8 cellular contexts compared by ENCODE assay signal in genomic region chr18:54222922-54223567, GRCh38. TPM values are rescaled to one million over a fixed set of nuclear protein-coding genes. Genes with fewer than 3 reads are reported as not detected.
DNase-seq lines count a peak whose midpoint lies in the region; ATAC-seq, FAIRE-seq and TF ChIP-seq lines count a peak whose summit lies in the region.

No MANE protein-coding gene starts in this region.

- H3K4me1 ChIP-seq in Panc1 (ENCODE audit: control insufficient read depth, insufficient read depth, low read length): peaks cover 8% of the 10 kb centered on the region; the same call in 1 of the 2 replicates
- no peaks in the 10 kb centered on the region; a peak in 3 of 5 replicates for H3K4me1 ChIP-seq in K562 (replicated peaks in 1 of 2; ENCODE audit: control insufficient read depth in 2 of 2, insufficient read depth in 2 of 2, low read length in 2 of 2)
- peaks cover 49% of the 10 kb centered on the region for H3K4me1 ChIP-seq in mononuclear cell (ENCODE audit: insufficient read depth, low read length)
- H3K4me1 ChIP-seq in upper lobe of left lung: peaks cover 20 to 47% (median 25%) of the 10 kb centered on the region in 4 donors

- POLR2A ChIA-PET in AG04450 (lab: Yijun Ruan, JAX): interaction anchor here (1.0 kb wide), 1 partner anchor 47 kb away, joined by 4 read pairs; the partner anchor contains the start of gene POLI
- POLR2A ChIA-PET in Panc1 (lab: Charles Lee): no interaction called here
- POLR2A ChIA-PET in K562 (lab: Yijun Ruan, JAX): interaction anchor here (0.8 to 1.6 kb wide), 5 partner anchors 11 to 135 kb away, joined by 3 to 5 read pairs (median 3); partner anchors contain the start of genes C18orf54 and STARD6

- no peak for TF ChIP-seq RAD21 in K562 (CRISPR knock-in tag; conservative IDR thresholded peaks at IDR 0.05 in 1 of 2, IDR thresholded peaks at IDR 0.05 in 1 of 2)

- intact Hi-C loops in Panc1 (cut with micrococcal nuclease; ENCODE audit: unreplicated experiment): no loop called here
- intact Hi-C loops in K562 (cut with micrococcal nuclease): no loop called here

- no peaks in the 10 kb centered on the region for H3K27me3 ChIP-seq in AG04450 (ENCODE audit: control insufficient read depth, insufficient read depth, low read length)
- no peaks in the 10 kb centered on the region for H3K27me3 ChIP-seq in Panc1 (ENCODE audit: control insufficient read depth, insufficient read depth, low read length)
- H3K27me3 ChIP-seq in K562 (ENCODE audit: control insufficient read depth in 2 of 2, insufficient read depth in 2 of 2, low read length in 2 of 2): no peaks in the 10 kb centered on the region
- no peaks in the 10 kb centered on the region for H3K27me3 ChIP-seq in mononuclear cell (ENCODE audit: insufficient read depth, low read length)
- H3K27me3 ChIP-seq in upper lobe of left lung: no peaks in the 10 kb centered on the region

- peak overlapping the region; percentile 85 for H3K4me3 ChIP-seq in AG04450 (ENCODE audit: low read depth, low read length)
- H3K4me3 ChIP-seq in Panc1 (ENCODE audit: low read depth in 2 of 2, low read length in 2 of 2): peak overlapping the region; percentile 56 to 68
- peak overlapping the region; percentile 52; the same call in 1 of the 2 replicates for H3K4me3 ChIP-seq in K562
- H3K4me3 ChIP-seq in mononuclear cell (ENCODE audit: low read length): peak overlapping the region; percentile 41
- H3K4me3 ChIP-seq in upper lobe of left lung: peak overlapping the region in 3 of 4 donors; percentile 73 to 86 (median 85)

- TF ChIP-seq EP300 in K562 (IDR thresholded peaks at IDR 0.05; ENCODE audit: low read length): no peak
- TF ChIP-seq EP300 in upper lobe of left lung (IDR thresholded peaks at IDR 0.05): no peak

- H3K27ac ChIP-seq in AG04450 (ENCODE audit: low read depth, low read length) (no peak overlapping the region), Panc1 (ENCODE audit: low read length) (peak overlapping the region; percentile 44; the same call in 1 of the 2 replicates), K562 (ENCODE audit: extremely low read depth, low read depth, low read length) (no peak overlapping the region), upper lobe of left lung (peak overlapping the region in 2 of 4 donors; percentile 75 to 90)

- BruUV-seq in Panc1 (replicated peaks; lab: Mats Ljungman, UMichigan) (TSS peak; percentile 82), K562 (replicated peaks; lab: Mats Ljungman, UMichigan) (TSS peak; percentile 57)

- peak overlapping the region; percentile 87 for H3K4me2 ChIP-seq in K562 (ENCODE audit: insufficient read depth, low read length)

- peak; percentile 78 for FAIRE-seq in K562 (lab: Jason Lieb, UNC)

- CTCF ChIA-PET in AG04450 (lab: Charles Lee) (interaction anchor here (0.5 to 0.8 kb wide), 2 partner anchors 96 to 108 kb away, joined by 4 read pairs; no protein-coding TSS in a partner anchor), Panc1 (lab: Charles Lee) (interaction anchor here (1.3 kb wide), 1 partner anchor 169 kb away, joined by 3 read pairs; no protein-coding TSS in a partner anchor), K562 (lab: Yijun Ruan, JAX; ENCODE audit: low intra/inter-chr PET ratio) (interaction anchor here (0.7 kb wide), 1 partner anchor 104 kb away, joined by 3 read pairs; no protein-coding TSS in a partner anchor)

- H4K20me1 ChIP-seq in K562 (replicated peaks; ENCODE audit: control insufficient read depth, insufficient read depth, low read length): no peaks in the 10 kb centered on the region

- H3K9ac ChIP-seq in K562 (ENCODE audit: insufficient read depth in 1 of 2, low read depth in 2 of 2, low read length in 2 of 2): peak overlapping the region in 1 of 2 experiments; percentile 33; a peak in 2 of 4 replicates

- DNase-seq in AG04450 (ENCODE audit: low read depth, low spot score) (no peak), Panc1 (ENCODE audit: low read depth, low spot score) (no peak), K562 (ENCODE audit: extremely low read depth in 1 of 4, low spot score in 3 of 4) (no peak), upper lobe of left lung (no peak), NCI-H446 treated with DMSO at 0.1 percent for 48 hours (lab: John Stamatoyannopoulos, UW) (no peak)

- WGBS in K562 (ENCODE audit: insufficient coverage, low coverage, missing lambda C conversion rate): 5% methylated on average over 5 of the region's 5 CpGs
- 15 to 19% methylated on average over 5 of the region's 5 CpGs for WGBS in upper lobe of left lung, 2 donors

- TF ChIP-seq CTCF in AG04450 (IDR thresholded peaks at IDR 0.05; ENCODE audit: low read depth, low read length): no peak
- TF ChIP-seq CTCF in Panc1 (IDR thresholded peaks at IDR 0.05): peak; percentile 38; the same call in 1 of the 2 replicates
- no peak for TF ChIP-seq CTCF in K562 (IDR thresholded peaks at IDR 0.05 in 2 of 3, conservative IDR thresholded peaks at IDR 0.05 in 1 of 3; ENCODE audit: insufficient read depth in 2 of 3, low read depth in 1 of 3, low read length in 3 of 3)
- peak in 2 of 6 experiments; percentile 15 to 24 for TF ChIP-seq CTCF in upper lobe of left lung (IDR thresholded peaks at IDR 0.05)

- ATAC-seq in GM18520 (IDR thresholded peaks at IDR 0.05; ENCODE audit: unreplicated experiment) (peak; percentile 41), HG03039 (IDR thresholded peaks at IDR 0.05; ENCODE audit: unreplicated experiment) (peak; percentile 20), Panc1 (no peak), K562 (no peak), upper lobe of left lung (ENCODE audit: low FRiP score in 2 of 2) (no peak)

- no peaks in the 10 kb centered on the region for H3K9me3 ChIP-seq in AG04450 (ENCODE audit: control insufficient read depth, insufficient read depth, low read length)
- H3K9me3 ChIP-seq in Panc1 (ENCODE audit: control insufficient read depth, insufficient read depth, low read depth, low read length): no peaks in the 10 kb centered on the region
- H3K9me3 ChIP-seq in K562 (replicated peaks; ENCODE audit: control insufficient read depth, insufficient read depth, low read depth, low read length): no peaks in the 10 kb centered on the region
- no peaks in the 10 kb centered on the region for H3K9me3 ChIP-seq in mononuclear cell (ENCODE audit: low read depth, low read length)
- H3K9me3 ChIP-seq in upper lobe of left lung: no peaks in the 10 kb centered on the region

- H3K36me3 ChIP-seq in Panc1 (ENCODE audit: control insufficient read depth, insufficient read depth, low read length): no peaks in the 10 kb centered on the region; the same call in 1 of the 2 replicates
- H3K36me3 ChIP-seq in K562 (ENCODE audit: control insufficient read depth, insufficient read depth, low read length): no peaks in the 10 kb centered on the region
- no peaks in the 10 kb centered on the region for H3K36me3 ChIP-seq in upper lobe of left lung

- peaks cover 55% of the 10 kb centered on the region for H3K79me2 ChIP-seq in K562 (ENCODE audit: control insufficient read depth, insufficient read depth, low read length)

- H3K9me1 ChIP-seq in K562 (ENCODE audit: control insufficient read depth, insufficient read depth, low read length): no peaks in the 10 kb centered on the region

- TF ChIP-seq POLR2A in K562 (conservative IDR thresholded peaks at IDR 0.05) (no peak), upper lobe of left lung (IDR thresholded peaks at IDR 0.05) (no peak)

- no peak overlapping the region for H2AFZ ChIP-seq in K562 (ENCODE audit: low read depth, low read length)

- in situ Hi-C loops in Panc1 (cut with HindIII; ENCODE audit: low pct_unique_long_range_greater_than_20kb, low sequenced_read_pairs) (no loop called here), K562 (cut with MboI) (no loop called here)

RNA-seq across cellular contexts. Expression of gene MBD2, which starts 1.4 kb away (rescaled TPM):
- polyA plus RNA-seq in AG04450 (2011; rRNA removed) (30.6 and 31.8 TPM in 2 replicates), K562 (2011; rRNA removed) (23.9 and 31.0 TPM in 2 replicates), K562 (2014; fragmentation: Illumina TruSeq; extraction: Trizol) (16.2 and 21.7 TPM in 2 replicates), K562 (2014; fragmentation: Nextera tagmentation; extraction: Ambion mirVana) (1 to 10 TPM; 4.4 to 5.0 TPM), K562 (2014; rRNA removed) (10.3 and 13.7 TPM in 2 replicates)
- polyA minus RNA-seq in AG04450 (2011; rRNA and poly(A)+ RNA removed): 30.6 and 50.8 TPM in 2 replicates
- total RNA-seq in Panc1 (2021; ENCODE audit: unreplicated experiment) (53.3 TPM), K562 (2014; rRNA removed) (9.1 and 10.5 TPM in 2 replicates), K562 (2014; rRNA removed; fragmentation: Illumina TruSeq; extraction: Trizol) (30.0 and 30.8 TPM in 2 replicates), K562 (2015; rRNA removed; fragmentation: Illumina TruSeq; extraction: Trizol) (13.4 and 13.9 TPM in 2 replicates), K562 (2021) (38.6 and 40.2 TPM in 2 replicates), mononuclear cell (51.3 TPM), upper lobe of left lung (100 to 1,000 TPM in 1 of 6 donors, 10 to 100 TPM in 5; 28.7 to 106 (median 52.8) TPM)
- 63.0 TPM for polyA plus RNA-seq in Panc1 (2012; ENCODE audit: insufficient read length)
- total RNA-seq in K562 (2011; cell fraction: chromatin; rRNA removed; ENCODE audit: low replicate concordance): 7.9 and 16.1 TPM in 2 replicates
- total RNA-seq in K562 (2011; cell fraction: nucleolus; rRNA removed): 5.3 and 5.5 TPM in 2 replicates
- 12.7 and 25.0 TPM in 2 replicates for total RNA-seq in K562 (2011; cell fraction: nucleoplasm; rRNA removed)
- polyA plus RNA-seq in K562 (2011; cell fraction: cytosol; rRNA removed): 2.9 and 5.7 TPM in 2 replicates
- polyA plus RNA-seq in K562 (2011; cell fraction: nucleus; rRNA removed): 18.0 and 18.7 TPM in 2 replicates
- polyA plus RNA-seq in K562 (2012): 10.8 and 18.3 TPM in 2 replicates
- polyA minus RNA-seq in K562 (2011; rRNA and poly(A)+ RNA removed): 11.1 and 17.0 TPM in 2 replicates
- 23.2 and 32.7 TPM in 2 replicates for polyA minus RNA-seq in K562 (2011; cell fraction: cytosol; rRNA and poly(A)+ RNA removed)
- polyA minus RNA-seq in K562 (2011; cell fraction: nucleus; rRNA and poly(A)+ RNA removed): 3.5 and 6.3 TPM in 2 replicates

RNA-seq across cellular contexts. Expression of gene POLI, which starts 46.3 kb away (rescaled TPM):
- 15.4 and 24.6 TPM in 2 replicates for polyA plus RNA-seq in AG04450 (2011; rRNA removed)
- polyA minus RNA-seq in AG04450 (2011; rRNA and poly(A)+ RNA removed): 13.8 and 26.4 TPM in 2 replicates
- total RNA-seq in Panc1 (2021; ENCODE audit: unreplicated experiment): 17.0 TPM
- 6.9 TPM for polyA plus RNA-seq in Panc1 (2012; ENCODE audit: insufficient read length)
- 12.9 and 30.6 TPM in 2 replicates for total RNA-seq in K562 (2011; cell fraction: chromatin; rRNA removed; ENCODE audit: low replicate concordance)
- total RNA-seq in K562 (2011; cell fraction: nucleolus; rRNA removed): 9.0 and 10.1 TPM in 2 replicates
- 19.3 and 24.8 TPM in 2 replicates for total RNA-seq in K562 (2011; cell fraction: nucleoplasm; rRNA removed)
- total RNA-seq in K562 (2014; rRNA removed): 4.4 and 6.0 TPM in 2 replicates
- 6.6 and 8.4 TPM in 2 replicates for total RNA-seq in K562 (2014; rRNA removed; fragmentation: Illumina TruSeq; extraction: Trizol)
- 5.1 and 7.2 TPM in 2 replicates for total RNA-seq in K562 (2015; rRNA removed; fragmentation: Illumina TruSeq; extraction: Trizol)
- total RNA-seq in K562 (2021): 6.5 and 7.0 TPM in 2 replicates
- 13.1 and 13.2 TPM in 2 replicates for polyA plus RNA-seq in K562 (2011; rRNA removed)
- 1.5 and 3.1 TPM in 2 replicates for polyA plus RNA-seq in K562 (2011; cell fraction: cytosol; rRNA removed)
- 17.6 and 21.5 TPM in 2 replicates for polyA plus RNA-seq in K562 (2011; cell fraction: nucleus; rRNA removed)
- polyA plus RNA-seq in K562 (2012): 3.4 and 7.9 TPM in 2 replicates
- polyA plus RNA-seq in K562 (2014; fragmentation: Illumina TruSeq; extraction: Trizol): 5.8 and 6.0 TPM in 2 replicates
- polyA plus RNA-seq in K562 (2014; fragmentation: Nextera tagmentation; extraction: Ambion mirVana): 1 to 10 TPM; 3.2 to 4.1 TPM
- polyA plus RNA-seq in K562 (2014; rRNA removed): 9.0 and 9.1 TPM in 2 replicates
- 11.2 and 13.8 TPM in 2 replicates for polyA minus RNA-seq in K562 (2011; rRNA and poly(A)+ RNA removed)
- polyA minus RNA-seq in K562 (2011; cell fraction: cytosol; rRNA and poly(A)+ RNA removed): 3.9 and 6.5 TPM in 2 replicates
- polyA minus RNA-seq in K562 (2011; cell fraction: nucleus; rRNA and poly(A)+ RNA removed): 15.6 and 24.3 TPM in 2 replicates
- 21.4 TPM for total RNA-seq in mononuclear cell
- total RNA-seq in upper lobe of left lung: 10 to 100 TPM; 10.7 to 66.0 (median 22.4) TPM

Comparison
In these comparisons a context has a peak if more than half of its experiments do, and no peak if none do; other contexts are left out.
1. ATAC-seq: peak in GM18520 (single experiment) and HG03039 (single experiment); none in Panc1 (single experiment), K562 (single experiment) and upper lobe of left lung (0 of 2).
2. Peak in every context shown above with its lines, with median percentiles within 50 percentile points of each other: H3K4me3 ChIP-seq.